In the genomic region with DNA sequence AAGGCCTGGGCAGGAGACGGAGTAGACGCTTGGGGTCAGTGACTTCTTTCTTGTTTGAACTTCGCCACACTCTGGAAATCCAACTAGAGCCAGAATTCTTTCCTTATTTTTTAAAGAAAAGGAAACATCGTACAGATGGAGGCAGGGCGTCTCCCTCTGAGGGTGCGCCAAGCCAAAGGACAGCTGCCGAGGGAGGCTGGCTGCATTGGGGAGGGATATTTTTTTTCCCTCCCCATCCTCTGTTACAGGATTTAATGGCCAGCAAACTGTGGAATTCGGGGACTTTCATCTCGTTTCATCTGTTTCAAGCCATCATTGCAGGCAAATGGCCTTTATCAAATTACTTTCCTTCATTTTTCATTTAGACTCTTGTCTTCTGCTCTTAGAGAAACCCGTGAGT, we compare ENCODE assay signal across 14 cellular contexts. TPM values are rescaled to one million over a fixed set of nuclear protein-coding genes. Genes with fewer than 3 reads are reported as not detected.
DNase-seq lines count a peak whose midpoint lies in the region; ATAC-seq and TF ChIP-seq lines count a peak whose summit lies in the region.
"Had no signal": no experiment of that assay in that cellular context is flagged by ENCODE, and none has a peak within 500 bp of the region (broad histone marks: within the 10 kb centered on the region; RNA-seq: fewer than 3 reads in every experiment).

No MANE protein-coding gene starts in this region.

- no peaks in the 10 kb centered on the region for H3K9me3 Mint-ChIP-seq in HFFc6
- H3K9me3 Mint-ChIP-seq in activated naive CD4-positive, alpha-beta T cell treated with anti-CD3 and anti-CD28 coated beads, Interleukin-2, amount 50 U/mL, for 72 hours = no peaks in the 10 kb centered on the region
- H3K9me3 Mint-ChIP-seq in naive thymus-derived CD4-positive, alpha-beta T cell = peaks cover 0 to 5% (median 0%) of the 10 kb centered on the region in 11 donors
- H3K9me3 Mint-ChIP-seq in endothelial cell (ENCODE audit: unreplicated experiment) = no peaks in the 10 kb centered on the region

- POLR2A ChIA-PET in naive thymus-derived CD4-positive, alpha-beta T cell (lab: Charles Lee) = interaction anchor here (8.5 to 10.3 kb wide), 2 partner anchors 14 to 16 kb away, joined by 135 to 191 read pairs; partner anchors contain the start of gene CDK5R1

- peaks cover 44% of the 10 kb centered on the region for H3K4me1 Mint-ChIP-seq in HFFc6 (ENCODE audit: low read depth)
- H3K4me1 Mint-ChIP-seq in naive thymus-derived CD4-positive, alpha-beta T cell = peaks cover 51 to 91% (median 71%) of the 10 kb centered on the region in 7 donors
- H3K4me1 Mint-ChIP-seq in endothelial cell (ENCODE audit: unreplicated experiment) = no peaks in the 10 kb centered on the region

- H3K27me3 ChIP-seq in BLaER1 treated with 17β-estradiol and CSF1 and Interleukin-3, amounts not matched to agents 10 nM and 100 nM = no peaks in the 10 kb centered on the region
- H3K27me3 ChIP-seq in naive thymus-derived CD4-positive, alpha-beta T cell (ENCODE audit: control insufficient read depth in 2 of 2, insufficient read depth in 2 of 2, low read length in 2 of 2) = no peaks in the 10 kb centered on the region

- no peaks in the 10 kb centered on the region for H3K36me3 Mint-ChIP-seq in HFFc6 (ENCODE audit: low read depth)
- peaks cover 4 to 9% of the 10 kb centered on the region in 2 donors for H3K36me3 Mint-ChIP-seq in activated naive CD4-positive, alpha-beta T cell treated with anti-CD3 and anti-CD28 coated beads, Interleukin-2, amount 50 U/mL, for 72 hours
- peaks cover 0 to 6% (median 0%) of the 10 kb centered on the region in 5 donors for H3K36me3 Mint-ChIP-seq in naive thymus-derived CD4-positive, alpha-beta T cell
- no peaks in the 10 kb centered on the region for H3K36me3 Mint-ChIP-seq in endothelial cell (ENCODE audit: low read depth, unreplicated experiment)

- no peaks in the 10 kb centered on the region for H3K9me3 ChIP-seq in BLaER1 treated with 17β-estradiol and CSF1 and Interleukin-3, amounts not matched to agents 10 nM and 100 nM (replicated peaks in 1 of 11)
- no peaks in the 10 kb centered on the region for H3K9me3 ChIP-seq in naive thymus-derived CD4-positive, alpha-beta T cell (ENCODE audit: control insufficient read depth in 2 of 3, low read length in 3 of 3)
- H3K9me3 ChIP-seq: psoas muscle had no signal

- peak overlapping the region; percentile 62 to 95 (median 85); a peak in 21 of 22 replicates for H3K4me2 ChIP-seq in BLaER1 treated with 17β-estradiol and CSF1 and Interleukin-3, amounts not matched to agents 10 nM and 100 nM

- H3K27ac Mint-ChIP-seq in HFFc6 (no peak overlapping the region), endothelial cell (ENCODE audit: unreplicated experiment) (no peak overlapping the region)
- peak overlapping the region; percentile 81 to 86 for H3K27ac Mint-ChIP-seq in activated naive CD4-positive, alpha-beta T cell treated with anti-CD3 and anti-CD28 coated beads, Interleukin-2, amount 50 U/mL, for 72 hours
- H3K27ac Mint-ChIP-seq in naive thymus-derived CD4-positive, alpha-beta T cell = peak overlapping the region; percentile 93 to 100 (median 98)

- H3K9ac ChIP-seq in BLaER1 treated with 17β-estradiol and CSF1 and Interleukin-3, amounts not matched to agents 10 nM and 100 nM = peak overlapping the region in 5 of 11 experiments; percentile 42 to 62 (median 56); a peak in 8 of 22 replicates

- intact Hi-C loops in naive thymus-derived CD4-positive, alpha-beta T cell (cut with micrococcal nuclease) = loop anchor here (1.0 kb wide), 6 partner anchors 10 to 107 kb away; no protein-coding TSS in a partner anchor

- H3K4me3 ChIP-seq in BLaER1 treated with 17β-estradiol and CSF1 and Interleukin-3, amounts not matched to agents 10 nM and 100 nM = no peak overlapping the region
- peak overlapping the region; percentile 36 for H3K4me3 ChIP-seq in naive thymus-derived CD4-positive, alpha-beta T cell (ENCODE audit: low read length)
- H3K4me3 ChIP-seq: psoas muscle had no signal

- H3K4me1 ChIP-seq in BLaER1 treated with 17β-estradiol and CSF1 and Interleukin-3, amounts not matched to agents 10 nM and 100 nM = peaks cover 23 to 29% (median 26%) of the 10 kb centered on the region in 10 experiments
- H3K4me1 ChIP-seq in naive thymus-derived CD4-positive, alpha-beta T cell (ENCODE audit: control insufficient read depth in 2 of 2, insufficient read depth in 2 of 2, low read length in 2 of 2) = peaks cover 45 to 62% of the 10 kb centered on the region in 2 donors

- no peaks in the 10 kb centered on the region for H3K36me3 ChIP-seq in BLaER1 treated with 17β-estradiol and CSF1 and Interleukin-3, amounts not matched to agents 10 nM and 100 nM
- no peaks in the 10 kb centered on the region for H3K36me3 ChIP-seq in naive thymus-derived CD4-positive, alpha-beta T cell (ENCODE audit: control insufficient read depth in 2 of 3, insufficient read depth in 3 of 3, low read length in 3 of 3)

- no peaks in the 10 kb centered on the region; a peak in 1 of 22 replicates for H4K20me1 ChIP-seq in BLaER1 treated with 17β-estradiol and CSF1 and Interleukin-3, amounts not matched to agents 10 nM and 100 nM

- CTCF ChIA-PET in naive thymus-derived CD4-positive, alpha-beta T cell (lab: Charles Lee) = interaction anchor here (3.5 kb wide), 1 partner anchor 15 kb away, joined by 20 read pairs; no protein-coding TSS in a partner anchor

- no peak for ATAC-seq in activated naive CD4-positive, alpha-beta T cell treated with anti-CD3 and anti-CD28 coated beads, Interleukin-2, amount 50 U/mL, for 72 hours
- ATAC-seq in naive thymus-derived CD4-positive, alpha-beta T cell = no peak

- H3K27me3 Mint-ChIP-seq in HFFc6 (ENCODE audit: insufficient read depth) = peaks cover 2% of the 10 kb centered on the region; the same call in 1 of the 2 replicates
- no peaks in the 10 kb centered on the region for H3K27me3 Mint-ChIP-seq in naive thymus-derived CD4-positive, alpha-beta T cell
- H3K27me3 Mint-ChIP-seq in endothelial cell (ENCODE audit: unreplicated experiment) = peaks cover 5% of the 10 kb centered on the region

- H3K4me3 Mint-ChIP-seq in HFFc6 (0 out of 2 replicates have a peak overlapping the region, but pooled peaks have one; percentile 13), endothelial cell (ENCODE audit: unreplicated experiment) (no peak overlapping the region)
- H3K4me3 Mint-ChIP-seq in naive thymus-derived CD4-positive, alpha-beta T cell = peak overlapping the region; percentile 64 to 83 (median 74)

- DNase-seq in HFFc6 = no peak
- no peak for DNase-seq in activated naive CD4-positive, alpha-beta T cell treated with anti-CD3 and anti-CD28 coated beads, Interleukin-2, amount 50 U/mL, for 72 hours (ENCODE audit: low spot score in 2 of 2)
- DNase-seq in naive thymus-derived CD4-positive, alpha-beta T cell = no peak
- DNase-seq in NCI-H2196 treated with DMSO at 0.1 percent for 48 hours (lab: John Stamatoyannopoulos, UW; ENCODE audit: unreplicated experiment) = no peak
- DNase-seq in NCI-H524 treated with DMSO at 0.1 percent for 48 hours (lab: John Stamatoyannopoulos, UW) = no peak
- no peak for DNase-seq in endothelial cell (ENCODE audit: low spot score)
- DNase-seq in SW 1271 (lab: John Stamatoyannopoulos, UW) = no peak
- DNase-seq: activated CD4-positive, alpha-beta T cell treated with anti-CD3 and anti-CD28 coated beads, Interleukin-2, amount 50 U/mL, for 48 hours; NCI-H1048; NCI-H345; psoas muscle; stimulated activated CD4-positive, alpha-beta T cell treated with anti-CD3 and anti-CD28 coated beads, Interleukin-2, amount 100 ng/mL, for 48 hours had no signal

- peak overlapping the region in 9 of 11 experiments; percentile 42 to 81 (median 73); a peak in 16 of 22 replicates for H3K27ac ChIP-seq in BLaER1 treated with 17β-estradiol and CSF1 and Interleukin-3, amounts not matched to agents 10 nM and 100 nM
- H3K27ac ChIP-seq in naive thymus-derived CD4-positive, alpha-beta T cell (ENCODE audit: low read depth, low read length) = peak overlapping the region; percentile 70
- H3K27ac ChIP-seq: C4-2B, psoas muscle had no signal

- no peak for TF ChIP-seq CTCF in HFFc6 (IDR thresholded peaks at IDR 0.05)
- no peak for TF ChIP-seq CTCF in endothelial cell (IDR thresholded peaks at IDR 0.05; ENCODE audit: unreplicated experiment)

RNA-seq across cellular contexts. Expression of gene CDK5R1, which starts 15.9 kb away (rescaled TPM):
- 1 to 10 TPM in 5 of 6 experiments, under 1 TPM in 1; 1.00 to 1.9 (median 1.3) TPM for total RNA-seq in HFFc6 (2021; fragmentation: NEBNext Ultra II Directional; extraction: Animal tissue kit (Norgen Biotek cat#: 25700))
- 10 to 100 TPM; 12.4 to 15.6 TPM for total RNA-seq in activated naive CD4-positive, alpha-beta T cell treated with anti-CD3 and anti-CD28 coated beads, Interleukin-2, amount 50 U/mL, for 72 hours
- total RNA-seq in naive thymus-derived CD4-positive, alpha-beta T cell = 10 to 100 TPM in 3 of 5 experiments, 1 to 10 TPM in 2; 4.9 to 21.2 (median 12.2) TPM
- polyA plus RNA-seq in naive thymus-derived CD4-positive, alpha-beta T cell = 1 to 10 TPM; 5.6 to 7.5 TPM
- 2.2 TPM for total RNA-seq in endothelial cell (ENCODE audit: unreplicated experiment)

RNA-seq across cellular contexts. Expression of gene PSMD11, which starts 58.4 kb away (rescaled TPM):
- 100 to 1,000 TPM; 105 to 121 (median 110) TPM for total RNA-seq in HFFc6 (2021; fragmentation: NEBNext Ultra II Directional; extraction: Animal tissue kit (Norgen Biotek cat#: 25700))
- total RNA-seq in activated naive CD4-positive, alpha-beta T cell treated with anti-CD3 and anti-CD28 coated beads, Interleukin-2, amount 50 U/mL, for 72 hours = 100 to 1,000 TPM; 119 to 162 TPM
- total RNA-seq in naive thymus-derived CD4-positive, alpha-beta T cell = 100 to 1,000 TPM in 1 of 5 experiments, 10 to 100 TPM in 4; 60.1 to 112 (median 67.5) TPM
- polyA plus RNA-seq in naive thymus-derived CD4-positive, alpha-beta T cell = 100 to 1,000 TPM; 102 to 103 TPM
- 110 TPM for total RNA-seq in endothelial cell (ENCODE audit: unreplicated experiment)

Comparison
In these comparisons a context has a peak if more than half of its experiments do, and no peak if none do; other contexts are left out.
1. H3K27ac Mint-ChIP-seq: peak in activated naive CD4-positive, alpha-beta T cell treated with anti-CD3 and anti-CD28 coated beads, Interleukin-2, amount 50 U/mL, for 72 hours (2 of 2) and naive thymus-derived CD4-positive, alpha-beta T cell (9 of 9); none in HFFc6 (single experiment) and endothelial cell (single experiment).